In the genomic region with DNA sequence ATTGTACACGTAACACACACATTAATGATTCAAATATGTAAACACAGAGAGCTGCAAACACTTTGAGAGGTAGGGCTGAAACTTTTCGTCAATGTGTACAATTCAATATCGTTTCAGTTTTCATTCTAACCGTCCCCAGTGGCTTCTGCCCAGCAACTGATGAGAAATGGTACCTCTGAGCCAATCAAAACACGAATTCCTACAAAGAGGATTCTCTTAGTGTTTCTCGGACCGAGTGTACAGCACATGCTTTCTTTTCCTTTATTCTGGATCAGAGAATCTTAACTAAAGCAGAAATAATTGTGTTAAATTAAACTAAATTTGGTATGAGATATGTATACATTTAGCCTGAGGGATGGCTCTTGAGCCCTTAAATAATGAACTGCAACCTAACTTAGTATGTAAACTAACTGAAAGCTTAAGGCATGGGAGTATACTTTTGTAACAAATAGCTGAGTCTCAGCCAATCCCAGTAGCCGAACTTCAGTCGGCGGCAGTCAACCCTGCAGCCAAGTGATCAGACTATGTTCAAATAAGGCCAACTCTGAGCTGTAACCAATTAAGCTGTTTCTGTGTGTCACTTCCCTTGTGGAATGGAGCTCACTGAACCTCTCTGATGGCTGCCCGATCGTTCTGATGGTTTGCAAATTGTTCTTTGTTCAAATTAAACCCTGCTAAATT, we compare ENCODE assay signal across 1 cellular context.
A peak's percentile ranks its signal among the peaks of the same experiment; 100 is the strongest.
TF ChIP-seq lines count a peak whose summit lies in the region.

No MANE protein-coding gene starts in this region.

TF ChIP-seq in HepG2, 621 proteins besides CTCF, POLR2A, EP300 and RAD21 (continued from another document):
- TF ChIP-seq, protein P1, sequence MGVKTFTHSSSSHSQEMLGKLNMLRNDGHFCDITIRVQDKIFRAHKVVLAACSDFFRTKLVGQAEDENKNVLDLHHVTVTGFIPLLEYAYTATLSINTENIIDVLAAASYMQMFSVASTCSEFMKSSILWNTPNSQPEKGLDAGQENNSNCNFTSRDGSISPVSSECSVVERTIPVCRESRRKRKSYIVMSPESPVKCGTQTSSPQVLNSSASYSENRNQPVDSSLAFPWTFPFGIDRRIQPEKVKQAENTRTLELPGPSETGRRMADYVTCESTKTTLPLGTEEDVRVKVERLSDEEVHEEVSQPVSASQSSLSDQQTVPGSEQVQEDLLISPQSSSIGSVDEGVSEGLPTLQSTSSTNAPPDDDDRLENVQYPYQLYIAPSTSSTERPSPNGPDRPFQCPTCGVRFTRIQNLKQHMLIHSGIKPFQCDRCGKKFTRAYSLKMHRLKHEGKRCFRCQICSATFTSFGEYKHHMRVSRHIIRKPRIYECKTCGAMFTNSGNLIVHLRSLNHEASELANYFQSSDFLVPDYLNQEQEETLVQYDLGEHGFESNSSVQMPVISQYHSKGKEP (CRISPR knock-in tag; IDR thresholded peaks at IDR 0.05) = no peak
- no peak for TF ChIP-seq ZFP36L1 (CRISPR knock-in tag; IDR thresholded peaks at IDR 0.05)
- no peak for TF ChIP-seq POGZ (CRISPR knock-in tag; IDR thresholded peaks at IDR 0.05)
- no peak for TF ChIP-seq MBNL3 (CRISPR knock-in tag; conservative IDR thresholded peaks at IDR 0.05)
- TF ChIP-seq ZNF761 (CRISPR knock-in tag; conservative IDR thresholded peaks at IDR 0.05) = no peak
- peak; percentile 76 for TF ChIP-seq NFYB (CRISPR knock-in tag; IDR thresholded peaks at IDR 0.05)
- TF ChIP-seq SPEN (CRISPR knock-in tag; IDR thresholded peaks at IDR 0.05; ENCODE audit: low read depth) = 0 out of 2 replicates have a peak, but pooled peaks have one; percentile 59
- 0 out of 2 replicates have a peak, but pooled peaks have one; percentile 68 for TF ChIP-seq ZNF264 (CRISPR knock-in tag; IDR thresholded peaks at IDR 0.05)
- TF ChIP-seq, protein P2, sequence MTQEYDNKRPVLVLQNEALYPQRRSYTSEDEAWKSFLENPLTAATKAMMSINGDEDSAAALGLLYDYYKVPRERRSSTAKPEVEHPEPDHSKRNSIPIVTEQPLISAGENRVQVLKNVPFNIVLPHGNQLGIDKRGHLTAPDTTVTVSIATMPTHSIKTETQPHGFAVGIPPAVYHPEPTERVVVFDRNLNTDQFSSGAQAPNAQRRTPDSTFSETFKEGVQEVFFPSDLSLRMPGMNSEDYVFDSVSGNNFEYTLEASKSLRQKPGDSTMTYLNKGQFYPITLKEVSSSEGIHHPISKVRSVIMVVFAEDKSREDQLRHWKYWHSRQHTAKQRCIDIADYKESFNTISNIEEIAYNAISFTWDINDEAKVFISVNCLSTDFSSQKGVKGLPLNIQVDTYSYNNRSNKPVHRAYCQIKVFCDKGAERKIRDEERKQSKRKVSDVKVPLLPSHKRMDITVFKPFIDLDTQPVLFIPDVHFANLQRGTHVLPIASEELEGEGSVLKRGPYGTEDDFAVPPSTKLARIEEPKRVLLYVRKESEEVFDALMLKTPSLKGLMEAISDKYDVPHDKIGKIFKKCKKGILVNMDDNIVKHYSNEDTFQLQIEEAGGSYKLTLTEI (CRISPR knock-in tag; conservative IDR thresholded peaks at IDR 0.05) = no peak
- TF ChIP-seq GABPA (IDR thresholded peaks at IDR 0.05; ENCODE audit: low read depth, low read length) = no peak
- TF ChIP-seq GABPA (CRISPR knock-in tag; IDR thresholded peaks at IDR 0.05; ENCODE audit: low read depth) = peak; percentile 50; the same call in 1 of the 2 replicates
- TF ChIP-seq, protein P3, sequence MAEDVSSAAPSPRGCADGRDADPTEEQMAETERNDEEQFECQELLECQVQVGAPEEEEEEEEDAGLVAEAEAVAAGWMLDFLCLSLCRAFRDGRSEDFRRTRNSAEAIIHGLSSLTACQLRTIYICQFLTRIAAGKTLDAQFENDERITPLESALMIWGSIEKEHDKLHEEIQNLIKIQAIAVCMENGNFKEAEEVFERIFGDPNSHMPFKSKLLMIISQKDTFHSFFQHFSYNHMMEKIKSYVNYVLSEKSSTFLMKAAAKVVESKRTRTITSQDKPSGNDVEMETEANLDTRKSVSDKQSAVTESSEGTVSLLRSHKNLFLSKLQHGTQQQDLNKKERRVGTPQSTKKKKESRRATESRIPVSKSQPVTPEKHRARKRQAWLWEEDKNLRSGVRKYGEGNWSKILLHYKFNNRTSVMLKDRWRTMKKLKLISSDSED (CRISPR knock-in tag; IDR thresholded peaks at IDR 0.05) = no peak
- 0 out of 2 replicates have a peak, but pooled peaks have one; percentile 31 for TF ChIP-seq ZFP90 (CRISPR knock-in tag; IDR thresholded peaks at IDR 0.05; ENCODE audit: borderline replicate concordance)
- no peak for TF ChIP-seq SP2 (CRISPR knock-in tag; IDR thresholded peaks at IDR 0.05)
- TF ChIP-seq, protein P4, sequence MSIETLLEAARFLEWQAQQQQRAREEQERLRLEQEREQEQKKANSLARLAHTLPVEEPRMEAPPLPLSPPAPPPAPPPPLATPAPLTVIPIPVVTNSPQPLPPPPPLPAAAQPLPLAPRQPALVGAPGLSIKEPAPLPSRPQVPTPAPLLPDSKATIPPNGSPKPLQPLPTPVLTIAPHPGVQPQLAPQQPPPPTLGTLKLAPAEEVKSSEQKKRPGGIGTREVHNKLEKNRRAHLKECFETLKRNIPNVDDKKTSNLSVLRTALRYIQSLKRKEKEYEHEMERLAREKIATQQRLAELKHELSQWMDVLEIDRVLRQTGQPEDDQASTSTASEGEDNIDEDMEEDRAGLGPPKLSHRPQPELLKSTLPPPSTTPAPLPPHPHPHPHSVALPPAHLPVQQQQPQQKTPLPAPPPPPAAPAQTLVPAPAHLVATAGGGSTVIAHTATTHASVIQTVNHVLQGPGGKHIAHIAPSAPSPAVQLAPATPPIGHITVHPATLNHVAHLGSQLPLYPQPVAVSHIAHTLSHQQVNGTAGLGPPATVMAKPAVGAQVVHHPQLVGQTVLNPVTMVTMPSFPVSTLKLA (IDR thresholded peaks at IDR 0.05) = no peak; the same call in 1 of the 2 replicates
- TF ChIP-seq, protein P5, sequence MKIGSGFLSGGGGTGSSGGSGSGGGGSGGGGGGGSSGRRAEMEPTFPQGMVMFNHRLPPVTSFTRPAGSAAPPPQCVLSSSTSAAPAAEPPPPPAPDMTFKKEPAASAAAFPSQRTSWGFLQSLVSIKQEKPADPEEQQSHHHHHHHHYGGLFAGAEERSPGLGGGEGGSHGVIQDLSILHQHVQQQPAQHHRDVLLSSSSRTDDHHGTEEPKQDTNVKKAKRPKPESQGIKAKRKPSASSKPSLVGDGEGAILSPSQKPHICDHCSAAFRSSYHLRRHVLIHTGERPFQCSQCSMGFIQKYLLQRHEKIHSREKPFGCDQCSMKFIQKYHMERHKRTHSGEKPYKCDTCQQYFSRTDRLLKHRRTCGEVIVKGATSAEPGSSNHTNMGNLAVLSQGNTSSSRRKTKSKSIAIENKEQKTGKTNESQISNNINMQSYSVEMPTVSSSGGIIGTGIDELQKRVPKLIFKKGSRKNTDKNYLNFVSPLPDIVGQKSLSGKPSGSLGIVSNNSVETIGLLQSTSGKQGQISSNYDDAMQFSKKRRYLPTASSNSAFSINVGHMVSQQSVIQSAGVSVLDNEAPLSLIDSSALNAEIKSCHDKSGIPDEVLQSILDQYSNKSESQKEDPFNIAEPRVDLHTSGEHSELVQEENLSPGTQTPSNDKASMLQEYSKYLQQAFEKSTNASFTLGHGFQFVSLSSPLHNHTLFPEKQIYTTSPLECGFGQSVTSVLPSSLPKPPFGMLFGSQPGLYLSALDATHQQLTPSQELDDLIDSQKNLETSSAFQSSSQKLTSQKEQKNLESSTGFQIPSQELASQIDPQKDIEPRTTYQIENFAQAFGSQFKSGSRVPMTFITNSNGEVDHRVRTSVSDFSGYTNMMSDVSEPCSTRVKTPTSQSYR (CRISPR knock-in tag; IDR thresholded peaks at IDR 0.05; ENCODE audit: borderline replicate concordance) = no peak
- TF ChIP-seq NFIC (IDR thresholded peaks at IDR 0.05; ENCODE audit: low read length) = no peak
- no peak for TF ChIP-seq CBFB (CRISPR knock-in tag; IDR thresholded peaks at IDR 0.05)
- no peak for TF ChIP-seq SRSF1 (optimal IDR thresholded peaks at IDR 0.05; ENCODE audit: low read depth, low read length)
- TF ChIP-seq RFXANK (CRISPR knock-in tag; IDR thresholded peaks at IDR 0.05) = peak; percentile 100
- peak; percentile 72; the same call in 1 of the 2 replicates for TF ChIP-seq HNRNPL (IDR thresholded peaks at IDR 0.05; ENCODE audit: low read depth, low read length)
- TF ChIP-seq ZNF446 (CRISPR knock-in tag; IDR thresholded peaks at IDR 0.05) = no peak
- 0 out of 2 replicates have a peak, but pooled peaks have one; percentile 42 for TF ChIP-seq AHR (CRISPR knock-in tag; IDR thresholded peaks at IDR 0.05)
- peak; percentile 51 for TF ChIP-seq PHF8 (CRISPR knock-in tag; IDR thresholded peaks at IDR 0.05)
- TF ChIP-seq, protein P6, sequence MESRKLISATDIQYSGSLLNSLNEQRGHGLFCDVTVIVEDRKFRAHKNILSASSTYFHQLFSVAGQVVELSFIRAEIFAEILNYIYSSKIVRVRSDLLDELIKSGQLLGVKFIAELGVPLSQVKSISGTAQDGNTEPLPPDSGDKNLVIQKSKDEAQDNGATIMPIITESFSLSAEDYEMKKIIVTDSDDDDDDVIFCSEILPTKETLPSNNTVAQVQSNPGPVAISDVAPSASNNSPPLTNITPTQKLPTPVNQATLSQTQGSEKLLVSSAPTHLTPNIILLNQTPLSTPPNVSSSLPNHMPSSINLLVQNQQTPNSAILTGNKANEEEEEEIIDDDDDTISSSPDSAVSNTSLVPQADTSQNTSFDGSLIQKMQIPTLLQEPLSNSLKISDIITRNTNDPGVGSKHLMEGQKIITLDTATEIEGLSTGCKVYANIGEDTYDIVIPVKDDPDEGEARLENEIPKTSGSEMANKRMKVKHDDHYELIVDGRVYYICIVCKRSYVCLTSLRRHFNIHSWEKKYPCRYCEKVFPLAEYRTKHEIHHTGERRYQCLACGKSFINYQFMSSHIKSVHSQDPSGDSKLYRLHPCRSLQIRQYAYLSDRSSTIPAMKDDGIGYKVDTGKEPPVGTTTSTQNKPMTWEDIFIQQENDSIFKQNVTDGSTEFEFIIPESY (CRISPR knock-in tag; IDR thresholded peaks at IDR 0.05) = no peak
- TF ChIP-seq, protein P7, sequence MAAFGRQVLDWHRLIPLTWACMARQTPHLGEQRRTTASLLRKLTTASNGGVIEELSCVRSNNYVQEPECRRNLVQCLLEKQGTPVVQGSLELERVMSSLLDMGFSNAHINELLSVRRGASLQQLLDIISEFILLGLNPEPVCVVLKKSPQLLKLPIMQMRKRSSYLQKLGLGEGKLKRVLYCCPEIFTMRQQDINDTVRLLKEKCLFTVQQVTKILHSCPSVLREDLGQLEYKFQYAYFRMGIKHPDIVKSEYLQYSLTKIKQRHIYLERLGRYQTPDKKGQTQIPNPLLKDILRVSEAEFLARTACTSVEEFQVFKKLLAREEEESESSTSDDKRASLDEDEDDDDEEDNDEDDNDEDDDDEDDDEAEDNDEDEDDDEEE (CRISPR knock-in tag; IDR thresholded peaks at IDR 0.05) = no peak
- TF ChIP-seq, protein P8, sequence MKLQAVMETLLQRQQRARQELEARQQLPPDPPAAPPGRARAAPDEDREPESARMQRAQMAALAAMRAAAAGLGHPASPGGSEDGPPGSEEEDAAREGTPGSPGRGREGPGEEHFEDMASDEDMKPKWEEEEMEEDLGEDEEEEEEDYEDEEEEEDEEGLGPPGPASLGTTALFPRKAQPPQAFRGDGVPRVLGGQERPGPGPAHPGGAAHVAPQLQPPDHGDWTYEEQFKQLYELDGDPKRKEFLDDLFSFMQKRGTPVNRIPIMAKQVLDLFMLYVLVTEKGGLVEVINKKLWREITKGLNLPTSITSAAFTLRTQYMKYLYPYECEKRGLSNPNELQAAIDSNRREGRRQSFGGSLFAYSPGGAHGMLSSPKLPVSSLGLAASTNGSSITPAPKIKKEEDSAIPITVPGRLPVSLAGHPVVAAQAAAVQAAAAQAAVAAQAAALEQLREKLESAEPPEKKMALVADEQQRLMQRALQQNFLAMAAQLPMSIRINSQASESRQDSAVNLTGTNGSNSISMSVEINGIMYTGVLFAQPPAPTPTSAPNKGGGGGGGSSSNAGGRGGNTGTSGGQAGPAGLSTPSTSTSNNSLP (IDR thresholded peaks at IDR 0.05; ENCODE audit: low read depth, low read length) = peak; percentile 54
- no peak for TF ChIP-seq ZNF549 (CRISPR knock-in tag; IDR thresholded peaks at IDR 0.05)
- peak; percentile 37; the same call in 1 of the 2 replicates for TF ChIP-seq ZSCAN25 (CRISPR knock-in tag; IDR thresholded peaks at IDR 0.05)
